19 cellular contexts compared by ENCODE assay signal in genomic region chr2:211996857-211997256, GRCh38.
DNase-seq lines count a peak whose midpoint lies in the region; ATAC-seq, FAIRE-seq and TF ChIP-seq lines count a peak whose summit lies in the region.
"Had no signal": no experiment of that assay in that cellular context is flagged by ENCODE, and none has a peak within 500 bp of the region (broad histone marks: within the 10 kb centered on the region; RNA-seq: fewer than 3 reads in every experiment).

No MANE protein-coding gene starts in this region.

- H4K20me1 ChIP-seq in HCT116 (ENCODE audit: insufficient read depth) (no peaks in the 10 kb centered on the region), GM12878 (ENCODE audit: control insufficient read depth, insufficient read depth) (no peaks in the 10 kb centered on the region)

- H3K9me2 ChIP-seq in HCT116 (ENCODE audit: insufficient read depth), result no peaks in the 10 kb centered on the region; the same call in 1 of the 2 replicates

- TF ChIP-seq POLR2A in GM12891 (IDR thresholded peaks at IDR 0.05; ENCODE audit: low read depth, low read length) (no peak), HCT116 (IDR thresholded peaks at IDR 0.05; ENCODE audit: borderline replicate concordance, extremely low read depth, insufficient read depth, insufficient read length) (no peak), GM12878 (IDR thresholded peaks at IDR 0.05; ENCODE audit: low read depth, low read length) (no peak)

- BruUV-seq in HCT116 (replicated peaks; lab: Mats Ljungman, UMichigan), result no TSS peak
- BruUV-seq in GM12878 (replicated peaks; lab: Mats Ljungman, UMichigan), result no TSS peak

- CTCF ChIA-PET in HCT116 (lab: Charles Lee) (no interaction called here), GM12878 (lab: Yijun Ruan, JAX) (interaction anchor here (1.3 kb wide), 1 partner anchor 8 kb away, joined by 8 read pairs; no protein-coding TSS in a partner anchor)

- SMC1A ChIA-PET in GM12878 (lab: Charles Lee; ENCODE audit: uncharacterized antibody, unreplicated experiment), result interaction anchor here (2.5 kb wide), 1 partner anchor 9 kb away, joined by 11 read pairs; no protein-coding TSS in a partner anchor

- H3K4me2 ChIP-seq in HCT116 (ENCODE audit: low read length) (no peak overlapping the region), GM12878 (ENCODE audit: control insufficient read depth, insufficient read depth) (0 out of 2 replicates have a peak overlapping the region, but pooled peaks have one; percentile 10)
- H3K4me2 ChIP-seq: KMS-11 had no signal

- no peak for TF ChIP-seq RAD21 in HCT116 (IDR thresholded peaks at IDR 0.05; ENCODE audit: low read depth)
- no peak for TF ChIP-seq RAD21 in GM12878 (IDR thresholded peaks at IDR 0.05; ENCODE audit: insufficient read depth, low read depth, low read length)

- POLR2A ChIA-PET in HCT116 (lab: Charles Lee) (no interaction called here), GM12878 (lab: Charles Lee) (no interaction called here)

- 18% methylated on average over 4 of the region's 4 CpGs for WGBS in GM12878 (ENCODE audit: insufficient coverage, insufficient replicate concordance, low lambda C conversion rate, missing lambda C conversion rate)

- no peak for DNase-seq in GM12891 (ENCODE audit: insufficient read length, low spot score)
- no peak for DNase-seq in HCT116 (ENCODE audit: low read depth, low spot score)
- DNase-seq in GM12878 (ENCODE audit: low read depth, low spot score), result no peak
- no peak for DNase-seq in NCI-H2171 treated with DMSO at 0.1 percent for 48 hours (lab: John Stamatoyannopoulos, UW)
- no peak for DNase-seq in activated CD4-positive, alpha-beta T cell treated with anti-CD3 and anti-CD28 coated beads for 4 hours
- no peak for DNase-seq in NCI-H2171 (lab: John Stamatoyannopoulos, UW)
- DNase-seq: CD8-positive, alpha-beta T cell; NCI-H1092; NCI-H2107; NCI-H69; NK-92 treated with Interleukin-12 subunit alpha and Interleukin-12 subunit beta, amount 100 ng/mL, for 24 hours; SJCRH30; T-helper 17 cell had no signal

- H2AFZ ChIP-seq in HCT116 (ENCODE audit: low read depth, low read length, poor library complexity, severe bottlenecking) (peak overlapping the region; percentile 51), GM12878 (ENCODE audit: control insufficient read depth, low read depth, low read length) (peak overlapping the region; percentile 37)

- TF ChIP-seq EP300 in GM12878 (IDR thresholded peaks at IDR 0.05; ENCODE audit: borderline replicate concordance in 1 of 2, control insufficient read depth in 1 of 2, low read depth in 2 of 2, low read length in 2 of 2), result no peak

- peak; percentile 82 for FAIRE-seq in GM12891 (lab: Jason Lieb, UNC)
- no peak for FAIRE-seq in GM12878 (lab: Jason Lieb, UNC)
- FAIRE-seq: GM18507 had no signal

- H3K79me2 ChIP-seq in HCT116 (ENCODE audit: insufficient read depth, low read length), result no peaks in the 10 kb centered on the region
- no peaks in the 10 kb centered on the region for H3K79me2 ChIP-seq in GM12878 (ENCODE audit: control insufficient read depth, insufficient read depth, low read length)

- intact Hi-C loops in HCT116 (cut with micrococcal nuclease) (no loop called here), GM12878 (cut with micrococcal nuclease; ENCODE audit: unreplicated experiment) (no loop called here)

- H3K27me3 ChIP-seq in HCT116 (ENCODE audit: insufficient read depth, low read length) (no peaks in the 10 kb centered on the region), GM12878 (replicated peaks in 1 of 2; ENCODE audit: control insufficient read depth in 2 of 2, insufficient read depth in 2 of 2, low read length in 1 of 2) (no peaks in the 10 kb centered on the region)
- H3K27me3 ChIP-seq: SJCRH30 had no signal

- H3K4me1 ChIP-seq in HCT116 (ENCODE audit: control insufficient read depth in 1 of 2, insufficient read depth in 2 of 2, low read length in 2 of 2) (no peaks in the 10 kb centered on the region), GM12878 (ENCODE audit: control insufficient read depth, insufficient read depth, low read length) (no peaks in the 10 kb centered on the region)
- H3K4me1 ChIP-seq: HAP-1, SJCRH30 had no signal

- no peak overlapping the region for H3K4me3 ChIP-seq in HCT116 (replicated peaks in 1 of 2; ENCODE audit: low read depth in 1 of 2, low read length in 2 of 2)
- H3K4me3 ChIP-seq in GM12878, result no peak overlapping the region
- H3K4me3 ChIP-seq: HAP-1, SJCRH30 had no signal

- in situ Hi-C loops in GM12878 (cut with MboI), result no loop called here

- H3K9ac ChIP-seq in HCT116 (ENCODE audit: low read length), result no peak overlapping the region
- no peak overlapping the region for H3K9ac ChIP-seq in GM12878 (ENCODE audit: control insufficient read depth, insufficient read depth, low read length)
- H3K9ac ChIP-seq: KMS-11 had no signal

- RAD21 ChIA-PET in HCT116 (lab: Charles Lee; ENCODE audit: low non-redundant PET in 1 of 2, low total read pairs in 2 of 2, uncharacterized antibody in 2 of 2, unreplicated experiment in 2 of 2), result no interaction called here
- RAD21 ChIA-PET in GM12878 (lab: Charles Lee; ENCODE audit: unreplicated experiment), result interaction anchor here (1.1 kb wide), 1 partner anchor 253 kb away, joined by 3 read pairs; no protein-coding TSS in a partner anchor

- ATAC-seq in HCT116, result no peak
- peak; percentile 64 for ATAC-seq in HG03432 (IDR thresholded peaks at IDR 0.05; ENCODE audit: unreplicated experiment)
- ATAC-seq in GM12878, result peak; percentile 75
- ATAC-seq in HG02970 (IDR thresholded peaks at IDR 0.05; ENCODE audit: low FRiP score, unreplicated experiment), result no peak
- ATAC-seq: CD8-positive, alpha-beta T cell; T-helper 17 cell had no signal

- no peak overlapping the region for H3K27ac ChIP-seq in HCT116 (ENCODE audit: low read depth, low read length)
- no peak overlapping the region for H3K27ac ChIP-seq in GM12878 (ENCODE audit: control insufficient read depth, insufficient read depth)
- H3K27ac ChIP-seq: KMS-11, RWPE1, SJCRH30 had no signal

- H3K9me3 ChIP-seq in HCT116 (ENCODE audit: control insufficient read depth in 1 of 2, insufficient read depth in 1 of 2, low read depth in 1 of 2, low read length in 2 of 2) (no peaks in the 10 kb centered on the region), GM12878 (replicated peaks; ENCODE audit: control insufficient read depth, insufficient read depth, low read length) (no peaks in the 10 kb centered on the region)
- H3K9me3 ChIP-seq: HAP-1, SJCRH30 had no signal

- H3K36me3 ChIP-seq in HCT116 (ENCODE audit: control insufficient read depth in 1 of 2, insufficient read depth in 2 of 2, low read length in 2 of 2) (no peaks in the 10 kb centered on the region), GM12878 (ENCODE audit: control insufficient read depth in 2 of 2, insufficient read depth in 2 of 2, low read length in 1 of 2) (no peaks in the 10 kb centered on the region)
- H3K36me3 ChIP-seq: HAP-1, SJCRH30 had no signal

- TF ChIP-seq CTCF in HCT116 (IDR thresholded peaks at IDR 0.05 in 2 of 3, conservative IDR thresholded peaks at IDR 0.05 in 1 of 3; ENCODE audit: borderline replicate concordance in 1 of 3, insufficient read depth in 1 of 3, low read depth in 2 of 3, low read length in 2 of 3) (no peak), GM12878 (IDR thresholded peaks at IDR 0.05 in 2 of 3, conservative IDR thresholded peaks at IDR 0.05 in 1 of 3; ENCODE audit: control insufficient read depth in 2 of 3, extremely low read depth in 1 of 3, insufficient read depth in 1 of 3, low read depth in 3 of 3, low read length in 3 of 3) (no peak)

TF ChIP-seq in GM12891, 5 proteins besides CTCF, POLR2A, EP300 and RAD21:
- TF ChIP-seq PAX5 (IDR thresholded peaks at IDR 0.05; ENCODE audit: insufficient read depth, low read length, severe bottlenecking) (no peak), TAF1 (IDR thresholded peaks at IDR 0.05; ENCODE audit: low read depth, low read length) (no peak), POLR2AphosphoS5 (IDR thresholded peaks at IDR 0.05; ENCODE audit: low read depth, low read length) (no peak), POU2F2 (IDR thresholded peaks at IDR 0.05; ENCODE audit: low read depth, low read length) (no peak)

TF ChIP-seq in HCT116, 20 proteins besides CTCF, POLR2A, EP300 and RAD21 (continues in another document):
- TF ChIP-seq EZH2phosphoT487 (IDR thresholded peaks at IDR 0.05; ENCODE audit: borderline replicate concordance) (no peak), SIN3A (IDR thresholded peaks at IDR 0.05; ENCODE audit: low read depth) (no peak), CEBPB (IDR thresholded peaks at IDR 0.05; ENCODE audit: low read depth) (no peak)

TF ChIP-seq in GM12878, 131 proteins besides CTCF, POLR2A, EP300 and RAD21 (continues in another document):
- TF ChIP-seq IRF4 (IDR thresholded peaks at IDR 0.05; ENCODE audit: low read depth, low read length) (peak; percentile 37; the same call in 1 of the 2 replicates), LARP7 (IDR thresholded peaks at IDR 0.05) (no peak), ZBTB11 (CRISPR knock-in tag; IDR thresholded peaks at IDR 0.05) (no peak)

Comparison
In these comparisons a context has a peak if more than half of its experiments do, and no peak if none do; other contexts are left out.
1. ATAC-seq: peak in HG03432 (single experiment) and GM12878 (single experiment); none in HCT116 (single experiment) and HG02970 (single experiment).